In genomic region chr1:20521960-20522861, GRCh38 we compare ENCODE assay signal across 8 cellular contexts. TPM values are rescaled to one million over a fixed set of nuclear protein-coding genes. Genes with fewer than 3 reads are reported as not detected.
A peak's percentile ranks its signal among the peaks of the same experiment; 100 is the strongest.
DNase-seq lines count a peak whose midpoint lies in the region; ATAC-seq and TF ChIP-seq lines count a peak whose summit lies in the region.

No MANE protein-coding gene starts in this region.

- H3K27ac ChIP-seq in HEK293 (ENCODE audit: extremely low read depth, low read depth, low read length) (no peak overlapping the region), lung (ENCODE audit: low read depth in 1 of 2, low read length in 1 of 2) (no peak overlapping the region)

- CTCF ChIA-PET in HEK293 (lab: Yijun Ruan, JAX): interaction anchor here (0.6 to 4.4 kb wide), 17 partner anchors 50 to 310 kb away, joined by 3 to 36 read pairs (median 4); partner anchors contain the start of gene PINK1

- ATAC-seq in lung (ENCODE audit: insufficient read depth, low FRiP score): peak; percentile 53
- no peak for ATAC-seq in GM21360 (IDR thresholded peaks at IDR 0.05; ENCODE audit: unreplicated experiment)

- WGBS in lung, 2 donors: 22% methylated on average over 17 of the region's 17 CpGs

- DNase-seq in Ammon's horn (ENCODE audit: low spot score) (peak; percentile 81), NCI-H526 treated with DMSO at 0.1 percent for 48 hours (lab: John Stamatoyannopoulos, UW) (peak; percentile 3), lung (ENCODE audit: low spot score) (peak; percentile 79)
- DNase-seq in activated CD4-positive, alpha-beta T cell treated with anti-CD3 and anti-CD28 coated beads, Interleukin-2, amount 50 U/mL, for 24 hours (ENCODE audit: low read depth in 1 of 2, low spot score in 1 of 2): peak; percentile 28 to 63
- DNase-seq in effector CD4-positive, alpha-beta T cell: peak; percentile 63
- peak; percentile 26 to 47 (median 34) for DNase-seq in stimulated activated CD4-positive, alpha-beta T cell treated with anti-CD3 and anti-CD28 coated beads, TNF-alpha, amount 100 ng/mL, for 4 hours (ENCODE audit: low read depth in 3 of 3)

- POLR2A ChIA-PET in HEK293 (lab: Yijun Ruan, JAX): no interaction called here

- H3K9me3 ChIP-seq in HEK293 (ENCODE audit: control insufficient read depth, insufficient read depth, low read depth, low read length) (no peaks in the 10 kb centered on the region), lung (ENCODE audit: control insufficient read depth in 2 of 2, insufficient read depth in 1 of 2, low read length in 1 of 2) (peaks cover 0 to 3% of the 10 kb centered on the region in 2 donors)

- H3K36me3 ChIP-seq in HEK293 (ENCODE audit: control insufficient read depth in 2 of 2, insufficient read depth in 1 of 2, low read length in 2 of 2) (no peaks in the 10 kb centered on the region), lung (ENCODE audit: control insufficient read depth in 2 of 2, insufficient read depth in 2 of 2, low read length in 2 of 2) (no peaks in the 10 kb centered on the region)

- H3K4me3 ChIP-seq in HEK293 (ENCODE audit: low read depth, low read length) (no peak overlapping the region), lung (no peak overlapping the region)

- no peaks in the 10 kb centered on the region for H3K27me3 ChIP-seq in lung (ENCODE audit: control insufficient read depth, insufficient read depth)

- TF ChIP-seq CTCF in HEK293 (tag by site-specific recombination; IDR thresholded peaks at IDR 0.05) (peak; percentile 88), lung (IDR thresholded peaks at IDR 0.05; ENCODE audit: control extremely low read depth, extremely low read depth) (peak; percentile 91)

- H3K4me1 ChIP-seq in HEK293 (ENCODE audit: control insufficient read depth, insufficient read depth, low read length) (no peaks in the 10 kb centered on the region), lung (ENCODE audit: control insufficient read depth in 2 of 2, insufficient read depth in 2 of 2, low read length in 2 of 2) (no peaks in the 10 kb centered on the region)

TF ChIP-seq in HEK293, 187 proteins besides CTCF, POLR2A, EP300 and RAD21:
- TF ChIP-seq ZNF501 (tag by site-specific recombination; IDR thresholded peaks at IDR 0.05) (peak; percentile 36; the same call in 1 of the 2 replicates), AEBP2 (tag by site-specific recombination; IDR thresholded peaks at IDR 0.05; ENCODE audit: borderline replicate concordance) (no peak), ZNF366 (tag by site-specific recombination; conservative IDR thresholded peaks at IDR 0.05) (peak; percentile 38; the same call in 1 of the 2 replicates), ZNF37A (tag by site-specific recombination; IDR thresholded peaks at IDR 0.05) (no peak), GFI1B (tag by site-specific recombination; IDR thresholded peaks at IDR 0.05) (0 out of 2 replicates have a peak, but pooled peaks have one; percentile 45), IKZF3 (tag by site-specific recombination; IDR thresholded peaks at IDR 0.05) (peak; percentile 75), ZXDB (tag by site-specific recombination; IDR thresholded peaks at IDR 0.05) (no peak), ZNF175 (tag by site-specific recombination; IDR thresholded peaks at IDR 0.05) (no peak), PRDM10 (tag by site-specific recombination; IDR thresholded peaks at IDR 0.05) (no peak), GLIS1 (tag by site-specific recombination; IDR thresholded peaks at IDR 0.05) (no peak), TRIM28 (IDR thresholded peaks at IDR 0.05; ENCODE audit: borderline replicate concordance, low read length) (no peak), TCF7L2 (IDR thresholded peaks at IDR 0.05; ENCODE audit: borderline replicate concordance, low read depth, low read length) (no peak), ZBTB20 (tag by site-specific recombination; IDR thresholded peaks at IDR 0.05) (no peak), ZNF513 (tag by site-specific recombination; IDR thresholded peaks at IDR 0.05) (no peak), ZNF221 (tag by site-specific recombination; IDR thresholded peaks at IDR 0.05; ENCODE audit: borderline replicate concordance) (no peak), ZNF596 (tag by site-specific recombination; IDR thresholded peaks at IDR 0.05) (no peak), ZNF837 (tag by site-specific recombination; IDR thresholded peaks at IDR 0.05) (no peak), ZBTB11 (tag by site-specific recombination; conservative IDR thresholded peaks at IDR 0.05; ENCODE audit: low read depth) (no peak), ZNF521 (tag by site-specific recombination; IDR thresholded peaks at IDR 0.05) (no peak), ZNF654 (tag by site-specific recombination; IDR thresholded peaks at IDR 0.05; ENCODE audit: low read depth) (peak; percentile 96)

RNA-seq across cellular contexts. Expression of gene MUL1, which starts 14.3 kb away (rescaled TPM):
- total RNA-seq in lung: 10 to 100 TPM; 21.5 to 32.6 TPM
- 10 to 100 TPM in 1 of 2 donors, 1 to 10 TPM in 1; 6.0 to 27.7 TPM for polyA plus RNA-seq in lung

RNA-seq across cellular contexts. Expression of gene FAM43B, which starts 30.2 kb away (rescaled TPM):
- under 1 TPM; 0.37 to 0.67 TPM for total RNA-seq in lung
- polyA plus RNA-seq in lung: under 1 TPM; 0.20 to 0.21 TPM

RNA-seq across cellular contexts. Expression of gene CAMK2N1, which starts 36.2 kb away (rescaled TPM):
- total RNA-seq in lung: 10 to 100 TPM; 32.5 to 44.3 TPM
- 10 to 100 TPM in 1 of 2 donors, 1 to 10 TPM in 1; 6.5 to 24.0 TPM for polyA plus RNA-seq in lung

Comparison
In these comparisons a context has a peak if more than half of its experiments do, and no peak if none do; other contexts are left out.
1. DNase-seq: peak in every context shown above with its lines; median percentile 81 in Ammon's horn; 79 in lung; 63 in effector CD4-positive, alpha-beta T cell; 46 in activated CD4-positive, alpha-beta T cell treated with anti-CD3 and anti-CD28 coated beads, Interleukin-2, amount 50 U/mL, for 24 hours; 34 in stimulated activated CD4-positive, alpha-beta T cell treated with anti-CD3 and anti-CD28 coated beads, TNF-alpha, amount 100 ng/mL, for 4 hours; 3 in NCI-H526 treated with DMSO at 0.1 percent for 48 hours.